Comparison of ENCODE assay signal across 20 cellular contexts in genomic region chr5:92337772-92338234, GRCh38.
DNase-seq lines count a peak whose midpoint lies in the region; ATAC-seq and TF ChIP-seq lines count a peak whose summit lies in the region.
"Had no signal": no experiment of that assay in that cellular context is flagged by ENCODE, and none has a peak within 500 bp of the region (broad histone marks: within the 10 kb centered on the region; RNA-seq: fewer than 3 reads in every experiment).

No MANE protein-coding gene starts in this region.

- H2AK5ac ChIP-seq in IMR-90 (ENCODE audit: low read depth, low read length) (no peak overlapping the region), mesenchymal stem cell (ENCODE audit: low read length, severe bottlenecking) (no peak overlapping the region)

- H2BK120ac ChIP-seq in IMR-90 (ENCODE audit: low read depth, low read length) (no peak overlapping the region), mesenchymal stem cell (ENCODE audit: low read depth, low read length) (no peak overlapping the region)

- H2BK20ac ChIP-seq in IMR-90 (ENCODE audit: low read depth, low read length) = no peak overlapping the region

- no peak overlapping the region for H3K18ac ChIP-seq in IMR-90 (ENCODE audit: low read depth, low read length)
- H3K18ac ChIP-seq in mesenchymal stem cell (ENCODE audit: low read depth in 1 of 2, low read length in 2 of 2) = no peak overlapping the region

- no peak overlapping the region for H2BK12ac ChIP-seq in mesenchymal stem cell (ENCODE audit: low read length in 2 of 2)

- no peak overlapping the region for H2AK9ac ChIP-seq in IMR-90 (replicated peaks; ENCODE audit: low read depth, low read length, poor library complexity)

- H4K8ac ChIP-seq in IMR-90 (ENCODE audit: low read depth in 2 of 2, low read length in 2 of 2) (no peak overlapping the region), mesenchymal stem cell (ENCODE audit: low read length) (no peak overlapping the region)

- no peak for TF ChIP-seq RAD21 in IMR-90 (IDR thresholded peaks at IDR 0.05; ENCODE audit: low read length)

- H3K4me3 ChIP-seq in AG10803 (ENCODE audit: low read length) (no peak overlapping the region), IMR-90 (ENCODE audit: insufficient read depth, low read depth, low read length) (no peak overlapping the region), choroid plexus epithelial cell (ENCODE audit: low read depth, low read length) (no peak overlapping the region), mesenchymal stem cell (ENCODE audit: insufficient read depth in 1 of 2, low read depth in 1 of 2, low read length in 2 of 2) (no peak overlapping the region), A673 (ENCODE audit: low read depth, low read length, poor library complexity, severe bottlenecking) (no peak overlapping the region)
- H3K4me3 ChIP-seq: vagina had no signal

- peaks cover 0 to 10% (median 2%) of the 10 kb centered on the region in 7 donors for H3K9me3 Mint-ChIP-seq in CD14-positive monocyte

- H3K27ac ChIP-seq in IMR-90 (ENCODE audit: insufficient read depth, low read length) (no peak overlapping the region), mesenchymal stem cell (ENCODE audit: low read length, poor library complexity, severe bottlenecking) (no peak overlapping the region), A673 (ENCODE audit: low read depth, low read length, poor library complexity, severe bottlenecking) (no peak overlapping the region)
- H3K27ac ChIP-seq: vagina had no signal

- H4K5ac ChIP-seq in IMR-90 (ENCODE audit: low read depth, low read length) = no peak overlapping the region

- POLR2A ChIA-PET in IMR-90 (lab: Charles Lee; ENCODE audit: unreplicated experiment) (no interaction called here), A673 (lab: Charles Lee; ENCODE audit: low non-redundant PET) (no interaction called here)

- H3K4me2 ChIP-seq in IMR-90 (ENCODE audit: low read depth, low read length) (no peak overlapping the region), mesenchymal stem cell (ENCODE audit: low read length, poor library complexity, severe bottlenecking) (no peak overlapping the region)

- no peaks in the 10 kb centered on the region for H4K20me1 ChIP-seq in IMR-90 (ENCODE audit: insufficient read depth, low read length)

- no peaks in the 10 kb centered on the region for H3K36me3 Mint-ChIP-seq in CD14-positive monocyte
- H3K36me3 Mint-ChIP-seq: activated naive CD4-positive, alpha-beta T cell treated with anti-CD3 and anti-CD28 coated beads, Interleukin-2, amount 50 U/mL, for 24 hours; immature natural killer cell; natural killer cell treated with Interleukin-12 subunit alpha and Interleukin-12 subunit beta and Interleukin-15 and Interleukin-18, amount 100 ng/mL, for 72 hours had no signal

- H3K9me3 ChIP-seq in IMR-90 (ENCODE audit: control insufficient read depth, insufficient read depth, low read length) = no peaks in the 10 kb centered on the region
- H3K9me3 ChIP-seq in mesenchymal stem cell (ENCODE audit: control insufficient read depth, low read length) = no peaks in the 10 kb centered on the region
- H3K9me3 ChIP-seq in A673 (ENCODE audit: low read depth, low read length, poor library complexity, severe bottlenecking) = no peaks in the 10 kb centered on the region
- H3K9me3 ChIP-seq: vagina had no signal

- H4K91ac ChIP-seq in IMR-90 (ENCODE audit: insufficient read depth, low read depth, low read length) (no peak overlapping the region), mesenchymal stem cell (ENCODE audit: low read length) (no peak overlapping the region)

- no TSS peak for BruUV-seq in IMR-90 (replicated peaks; lab: Mats Ljungman, UMichigan)
- BruUV-seq in A673 (replicated peaks; lab: Mats Ljungman, UMichigan) = no TSS peak

- CTCF ChIA-PET in IMR-90 (lab: Yijun Ruan, JAX) = interaction anchor here (0.5 kb wide), 2 partner anchors 352 to 1245 kb away, joined by 3 to 5 read pairs; no protein-coding TSS in a partner anchor
- CTCF ChIA-PET in A673 (lab: Charles Lee) = no interaction called here

- H3K23ac ChIP-seq in IMR-90 (ENCODE audit: low read depth, low read length) (no peak overlapping the region), mesenchymal stem cell (ENCODE audit: low read length in 2 of 2) (no peak overlapping the region)

- no peak overlapping the region for H3K4me3 Mint-ChIP-seq in CD14-positive monocyte
- H3K4me3 Mint-ChIP-seq: activated naive CD4-positive, alpha-beta T cell treated with anti-CD3 and anti-CD28 coated beads, Interleukin-2, amount 50 U/mL, for 24 hours; H9; immature natural killer cell; natural killer cell treated with Interleukin-12 subunit alpha and Interleukin-12 subunit beta and Interleukin-15 and Interleukin-18, amount 100 ng/mL, for 72 hours had no signal

- H3K4ac ChIP-seq in IMR-90 (ENCODE audit: low read depth, low read length) = no peak overlapping the region
- H3K4ac ChIP-seq in mesenchymal stem cell (ENCODE audit: low read depth in 1 of 2, low read length in 2 of 2) = no peak overlapping the region

- in situ Hi-C loops in IMR-90 (cut with MboI; ENCODE audit: low sequenced_read_pairs) = no loop called here

- H2AFZ ChIP-seq in IMR-90 (replicated peaks; ENCODE audit: low read length, poor library complexity) (no peak overlapping the region), mesenchymal stem cell (ENCODE audit: low read depth, low read length) (no peak overlapping the region)

- H3K56ac ChIP-seq in IMR-90 (ENCODE audit: extremely low read depth, insufficient read depth, low read length) = no peak overlapping the region

- TF ChIP-seq CTCF in AG10803 (conservative IDR thresholded peaks at IDR 0.05; ENCODE audit: low read length) (no peak), IMR-90 (conservative IDR thresholded peaks at IDR 0.05; ENCODE audit: low read depth, low read length) (no peak), choroid plexus epithelial cell (conservative IDR thresholded peaks at IDR 0.05; ENCODE audit: low read depth, low read length) (no peak), CD14-positive monocyte (IDR thresholded peaks at IDR 0.05) (no peak), A673 (conservative IDR thresholded peaks at IDR 0.05; ENCODE audit: low read depth, low read length) (no peak)

- no peaks in the 10 kb centered on the region for H3K27me3 ChIP-seq in IMR-90 (ENCODE audit: control insufficient read depth, insufficient read depth, low read length)
- no peaks in the 10 kb centered on the region for H3K27me3 ChIP-seq in mesenchymal stem cell (ENCODE audit: control insufficient read depth in 1 of 2, insufficient read depth in 1 of 2, low read length in 2 of 2)
- H3K27me3 ChIP-seq in A673 (replicated peaks; ENCODE audit: insufficient read depth, low read depth, low read length, poor library complexity) = no peaks in the 10 kb centered on the region
- H3K27me3 ChIP-seq: vagina had no signal

- H3K27ac Mint-ChIP-seq in CD14-positive monocyte = no peak overlapping the region
- H3K27ac Mint-ChIP-seq: activated naive CD4-positive, alpha-beta T cell treated with anti-CD3 and anti-CD28 coated beads, Interleukin-2, amount 50 U/mL, for 24 hours; H9; immature natural killer cell; natural killer cell treated with Interleukin-12 subunit alpha and Interleukin-12 subunit beta and Interleukin-15 and Interleukin-18, amount 100 ng/mL, for 72 hours had no signal

- H2BK5ac ChIP-seq in IMR-90 (ENCODE audit: low read depth, low read length, poor library complexity, severe bottlenecking) = no peak overlapping the region
- H2BK5ac ChIP-seq in mesenchymal stem cell (ENCODE audit: low read depth, low read length, poor library complexity, severe bottlenecking) = no peak overlapping the region

- H3K4me1 ChIP-seq in IMR-90 (ENCODE audit: control insufficient read depth, insufficient read depth, low read length) = no peaks in the 10 kb centered on the region
- no peaks in the 10 kb centered on the region for H3K4me1 ChIP-seq in mesenchymal stem cell (ENCODE audit: control insufficient read depth, insufficient read depth, low read depth, low read length)
- H3K4me1 ChIP-seq in A673 (ENCODE audit: insufficient read depth, low read length, poor library complexity, severe bottlenecking) = no peaks in the 10 kb centered on the region
- H3K4me1 ChIP-seq: vagina had no signal

- no peak for TF ChIP-seq POLR2A in IMR-90 (IDR thresholded peaks at IDR 0.05; ENCODE audit: low read depth, low read length)

- ATAC-seq in IMR-90 (ENCODE audit: low read depth) = peak; percentile 27
- ATAC-seq: natural killer cell treated with Interleukin-12 subunit alpha and Interleukin-12 subunit beta and Interleukin-15 and Interleukin-18, amount 100 ng/mL, for 72 hours; SK-N-SH treated with all-trans-retinoic acid at 6 μM for 48 hours had no signal

- H3K36me3 ChIP-seq in IMR-90 (ENCODE audit: control insufficient read depth, insufficient read depth, low read length) = no peaks in the 10 kb centered on the region
- no peaks in the 10 kb centered on the region for H3K36me3 ChIP-seq in mesenchymal stem cell (ENCODE audit: control insufficient read depth in 1 of 2, insufficient read depth in 2 of 2, low read depth in 1 of 2, low read length in 2 of 2)
- H3K36me3 ChIP-seq in A673 (ENCODE audit: insufficient read depth, low read length, poor library complexity, severe bottlenecking) = no peaks in the 10 kb centered on the region
- H3K36me3 ChIP-seq: vagina had no signal

- H3K27me3 Mint-ChIP-seq in CD14-positive monocyte (ENCODE audit: low read depth in 3 of 3) = no peaks in the 10 kb centered on the region
- H3K27me3 Mint-ChIP-seq: activated naive CD4-positive, alpha-beta T cell treated with anti-CD3 and anti-CD28 coated beads, Interleukin-2, amount 50 U/mL, for 24 hours; natural killer cell treated with Interleukin-12 subunit alpha and Interleukin-12 subunit beta and Interleukin-15 and Interleukin-18, amount 100 ng/mL, for 72 hours had no signal

- peak; percentile 63 for DNase-seq in AG10803 (ENCODE audit: low read depth)
- peak; percentile 23 for DNase-seq in IMR-90
- peak; percentile 73 for DNase-seq in choroid plexus epithelial cell (ENCODE audit: low read depth)
- peak; percentile 2 for DNase-seq in mesenchymal stem cell
- no peak for DNase-seq in SKM-1 (lab: John Stamatoyannopoulos, UW; ENCODE audit: unreplicated experiment)
- DNase-seq in SHP77 treated with DMSO at 0.1 percent for 48 hours (lab: John Stamatoyannopoulos, UW) = no peak
- no peak for DNase-seq in CD14-positive monocyte (ENCODE audit: low spot score)
- DNase-seq in A673 (ENCODE audit: low spot score) = no peak
- DNase-seq: activated CD4-positive, alpha-beta T cell treated with anti-CD3 and anti-CD28 coated beads, Interleukin-2, amount 50 U/mL, for 1 hour; activated T-cell treated with anti-CD3 and anti-CD28 coated beads, Interleukin-2, amount 50 U/mL, for 1 hour; AML-193; H9; immature natural killer cell; NCI-H187 treated with DMSO at 0.1 percent for 48 hours; NCI-H524; OCI-M1 had no signal

- intact Hi-C loops in IMR-90 (cut with micrococcal nuclease) (no loop called here), CD14-positive monocyte (cut with micrococcal nuclease) (no loop called here), A673 (cut with micrococcal nuclease; ENCODE audit: unreplicated experiment) (no loop called here)

- WGBS in IMR-90 (ENCODE audit: extremely low coverage in 2 of 2, insufficient read length in 1 of 2), 2 experiments = no CpG with 5 or more reads among the region's 2 CpGs
- WGBS in mesenchymal stem cell = 100% methylated on average over 1 of the region's 2 CpGs

- H2BK15ac ChIP-seq in IMR-90 (ENCODE audit: low read depth, low read length) (no peak overlapping the region), mesenchymal stem cell (ENCODE audit: low read depth, poor library complexity, severe bottlenecking) (no peak overlapping the region)

- H3K9ac ChIP-seq in IMR-90 (ENCODE audit: low read depth, low read length) (no peak overlapping the region), mesenchymal stem cell (ENCODE audit: low read length) (no peak overlapping the region)

- no peaks in the 10 kb centered on the region for H3K9me1 ChIP-seq in IMR-90 (ENCODE audit: insufficient read depth, low read length)

- dilution Hi-C loops in IMR-90 (cut with HindIII; ENCODE audit: low sequenced_read_pairs, unreplicated experiment) = no loop called here

- no peaks in the 10 kb centered on the region for H3K4me1 Mint-ChIP-seq in CD14-positive monocyte
- H3K4me1 Mint-ChIP-seq: activated naive CD4-positive, alpha-beta T cell treated with anti-CD3 and anti-CD28 coated beads, Interleukin-2, amount 50 U/mL, for 24 hours; H9; immature natural killer cell had no signal

- H3K79me1 ChIP-seq in IMR-90 (ENCODE audit: low read depth in 1 of 2, low read length in 2 of 2) (no peaks in the 10 kb centered on the region), mesenchymal stem cell (replicated peaks; ENCODE audit: low read length, poor library complexity, severe bottlenecking) (no peaks in the 10 kb centered on the region)

- H3K14ac ChIP-seq in IMR-90 (replicated peaks; ENCODE audit: low read depth, low read length) = no peak overlapping the region
- no peak overlapping the region for H3K14ac ChIP-seq in mesenchymal stem cell (ENCODE audit: low read length in 2 of 2)

Comparison
In these comparisons a context has a peak if more than half of its experiments do, and no peak if none do; other contexts are left out.
1. DNase-seq: peak in AG10803 (single experiment), IMR-90 (single experiment), choroid plexus epithelial cell (single experiment) and mesenchymal stem cell (single experiment); none in SKM-1 (single experiment), SHP77 treated with DMSO at 0.1 percent for 48 hours (single experiment), CD14-positive monocyte (single experiment) and A673 (single experiment).